7 cellular contexts compared by ENCODE assay signal in genomic region chr22:22390989-22391388, GRCh38.
"Had no signal": no experiment of that assay in that cellular context is flagged by ENCODE, and none has a peak within 500 bp of the region (broad histone marks: within the 10 kb centered on the region; RNA-seq: fewer than 3 reads in every experiment).

No MANE protein-coding gene starts in this region.

- H3K4me3 Mint-ChIP-seq: HFFc6 had no signal

- H3K27ac Mint-ChIP-seq: HFFc6, IgD-negative memory B cell had no signal

- DNase-seq: GM23248, GOT3, H7, HFFc6 had no signal

- H3K9me3 Mint-ChIP-seq: HFFc6 had no signal

- H3K36me3 ChIP-seq: HAP-1 had no signal

- H3K4me1 ChIP-seq: HAP-1 had no signal

- H3K27ac ChIP-seq: GM23248, HL-60 had no signal

- H3K4me3 ChIP-seq: GM23248, HAP-1 had no signal

- H3K9me3 ChIP-seq: HAP-1 had no signal
